ENCODE assay signal across 27 cellular contexts in the genomic region with DNA sequence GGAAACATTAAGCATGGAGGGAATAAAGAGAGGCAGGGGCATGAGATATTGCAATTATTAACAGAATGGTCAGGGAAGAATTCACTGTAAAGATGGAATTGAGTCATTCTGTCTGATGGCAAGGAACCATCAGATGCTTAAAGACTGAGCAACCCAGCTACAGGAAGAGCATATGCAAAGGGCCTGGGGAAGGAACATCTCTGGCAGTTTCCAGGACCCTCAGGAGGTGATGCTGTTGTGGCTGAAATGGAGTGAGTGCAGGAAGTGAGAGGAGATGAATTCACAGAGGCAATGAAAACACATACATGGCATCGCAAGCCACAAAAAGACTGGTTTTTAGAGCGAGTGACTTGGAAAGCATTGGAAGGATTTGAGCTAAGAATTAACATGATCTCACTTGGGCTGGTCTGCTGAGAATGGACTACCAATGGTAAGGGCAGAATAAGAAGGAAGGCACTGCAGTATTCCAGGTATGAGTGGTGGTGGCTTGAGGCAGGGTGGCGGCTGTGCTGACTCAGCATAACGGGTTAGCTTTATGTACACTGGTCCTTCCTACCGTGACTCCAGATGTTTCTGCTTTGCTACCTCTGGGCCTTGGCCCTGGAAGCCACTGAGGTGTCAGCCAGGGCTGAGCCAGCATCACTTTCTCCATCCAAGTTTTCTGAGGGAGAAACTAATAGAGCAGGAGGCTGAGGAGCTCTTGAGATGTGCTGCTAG.
"Had no signal": no experiment of that assay in that cellular context is flagged by ENCODE, and none has a peak within 500 bp of the region (broad histone marks: within the 10 kb centered on the region; RNA-seq: fewer than 3 reads in every experiment).

No MANE protein-coding gene starts in this region.

- H3K4me3 Mint-ChIP-seq: activated B cell treated with CpG ODN at 0.5 μM for 24 hours; activated CD4-positive, alpha-beta memory T cell treated with anti-CD3 and anti-CD28 coated beads, Interleukin-2, amount 10 ng/mL, durations not matched to agents 7 days and 5 days; activated naive CD8-positive, alpha-beta T cell treated with anti-CD3 and anti-CD28 coated beads, Interleukin-2, amount 10 ng/mL, durations not matched to agents 7 days and 5 days; activated T-cell treated with anti-CD3 and anti-CD28 coated beads, Interleukin-2, amount 50 U/mL, for 72 hours; T-cell had no signal

- H3K27me3 ChIP-seq: adrenal gland, MG63 had no signal

- H3K4me3 ChIP-seq: adrenal gland, MG63, SK-N-MC had no signal

- H3K9me3 ChIP-seq: adrenal gland, MG63 had no signal

- H3K9me3 Mint-ChIP-seq: activated B cell treated with CpG ODN at 0.5 μM for 24 hours; activated CD4-positive, alpha-beta memory T cell treated with anti-CD3 and anti-CD28 coated beads, Interleukin-2, amount 10 ng/mL, durations not matched to agents 7 days and 5 days; activated naive CD8-positive, alpha-beta T cell treated with anti-CD3 and anti-CD28 coated beads, Interleukin-2, amount 10 ng/mL, durations not matched to agents 7 days and 5 days; activated T-cell treated with anti-CD3 and anti-CD28 coated beads, Interleukin-2, amount 50 U/mL, for 72 hours; activated T-helper 2 cell treated with anti-CD3 and anti-CD28 coated beads, Interferon-gamma antibody, Interleukin-2, Interleukin-4, amounts not matched to agents 10 μg/mL and 5 μg/mL and 100 μg/mL, durations not matched to agents 14 hours and 24 hours and 36 hours; T-cell had no signal

- H3K27ac Mint-ChIP-seq: activated B cell treated with CpG ODN at 0.5 μM for 24 hours; activated CD4-positive, alpha-beta memory T cell treated with anti-CD3 and anti-CD28 coated beads, Interleukin-2, amount 10 ng/mL, durations not matched to agents 7 days and 5 days; activated naive CD8-positive, alpha-beta T cell treated with anti-CD3 and anti-CD28 coated beads, Interleukin-2, amount 10 ng/mL, durations not matched to agents 7 days and 5 days; activated T-cell treated with anti-CD3 and anti-CD28 coated beads, Interleukin-2, amount 50 U/mL, for 72 hours; activated T-helper 2 cell treated with anti-CD3 and anti-CD28 coated beads, Interferon-gamma antibody, Interleukin-2, Interleukin-4, amounts not matched to agents 10 μg/mL and 5 μg/mL and 100 μg/mL, durations not matched to agents 14 hours and 24 hours and 36 hours; T-cell had no signal

- H3K27ac ChIP-seq: adrenal gland, SK-N-MC had no signal

- H3K36me3 ChIP-seq: MG63 had no signal

- FAIRE-seq: TTC549 had no signal

- DNase-seq: activated B cell treated with CpG ODN at 0.5 μM for 24 hours; activated CD4-positive, alpha-beta memory T cell treated with anti-CD3 and anti-CD28 coated beads, Interleukin-2, amount 10 ng/mL, durations not matched to agents 7 days and 5 days; activated CD4-positive, alpha-beta T cell treated with anti-CD3 and anti-CD28 coated beads, Interleukin-2, amount 50 U/mL, for 1 hour; activated naive CD4-positive, alpha-beta T cell treated with anti-CD3 and anti-CD28 coated beads, Interleukin-2, amount 50 U/mL, for 16 hours; activated naive CD8-positive, alpha-beta T cell treated with anti-CD3 and anti-CD28 coated beads, Interleukin-2, amount 10 ng/mL, durations not matched to agents 7 days and 5 days; activated T-cell treated with anti-CD3 and anti-CD28 coated beads for 4 hours; activated T-cell treated with anti-CD3 and anti-CD28 coated beads, Interleukin-2, amount 50 U/mL, for 72 hours; adrenal gland; anterior cingulate cortex; cerebellar nuclear complex; MG63; MV-4-11; NCI-H1092 treated with DMSO at 0.1 percent for 48 hours; NCI-H1417 treated with DMSO at 0.1 percent for 48 hours; NCI-H1694 treated with DMSO at 0.1 percent for 48 hours; NCI-H2029 treated with DMSO at 0.1 percent for 48 hours; NCI-H345; NCI-H510A; NCI-H526 treated with DMSO at 0.1 percent for 48 hours; NCI-H82; RPMI8226; T-cell; T1000 had no signal

- ATAC-seq: activated T-cell treated with anti-CD3 and anti-CD28 coated beads, Interleukin-2, amount 50 U/mL, for 72 hours; Right ventricle myocardium inferior; T-cell had no signal

- H3K27me3 Mint-ChIP-seq: activated B cell treated with CpG ODN at 0.5 μM for 24 hours; activated CD4-positive, alpha-beta memory T cell treated with anti-CD3 and anti-CD28 coated beads, Interleukin-2, amount 10 ng/mL, durations not matched to agents 7 days and 5 days; activated naive CD8-positive, alpha-beta T cell treated with anti-CD3 and anti-CD28 coated beads, Interleukin-2, amount 10 ng/mL, durations not matched to agents 7 days and 5 days had no signal

- H3K4me1 Mint-ChIP-seq: activated B cell treated with CpG ODN at 0.5 μM for 24 hours had no signal
